Comparison of ENCODE assay signal across 8 cellular contexts in genomic region chr16:29700253-29700987, GRCh38.
DNase-seq lines count a peak whose midpoint lies in the region; ATAC-seq and FAIRE-seq lines count a peak whose summit lies in the region.

No MANE protein-coding gene starts in this region.

- peak; percentile 56 for FAIRE-seq in A204.1 (lab: Jason Lieb, UNC)

- ATAC-seq in GM18867 (IDR thresholded peaks at IDR 0.05; ENCODE audit: unreplicated experiment): no peak

- no peak overlapping the region for H3K27ac ChIP-seq in caudate nucleus (ENCODE audit: low read depth, low read length)

- peak; percentile 64 for DNase-seq in GM19240 (ENCODE audit: insufficient read length, low spot score)
- DNase-seq in NCI-H226: peak; percentile 77
- peak; percentile 76 for DNase-seq in activated CD4-positive, CD25-positive, alpha-beta regulatory T cell treated with anti-CD3 and anti-CD28 coated beads, Interleukin-2, amount 50 U/mL, for 72 hours
- peak in 32 of 61 donors; percentile 0 to 48 (median 13) for DNase-seq in caudate nucleus (lab: John Stamatoyannopoulos, UW)
- DNase-seq in kidney glomerular epithelial cell (lab: John Stamatoyannopoulos, UW): peak; percentile 80
- DNase-seq in stimulated activated CD4-positive, alpha-beta T cell treated with anti-CD3 and anti-CD28 coated beads, Interleukin-2, amount 100 ng/mL, for 24 hours: peak; percentile 78 to 80

Comparison
In these comparisons a context has a peak if more than half of its experiments do, and no peak if none do; other contexts are left out.
1. DNase-seq: peak in every context shown above with its lines; median percentile 80 in kidney glomerular epithelial cell; 79 in stimulated activated CD4-positive, alpha-beta T cell treated with anti-CD3 and anti-CD28 coated beads, Interleukin-2, amount 100 ng/mL, for 24 hours; 77 in NCI-H226; 76 in activated CD4-positive, CD25-positive, alpha-beta regulatory T cell treated with anti-CD3 and anti-CD28 coated beads, Interleukin-2, amount 50 U/mL, for 72 hours; 64 in GM19240; 13 in caudate nucleus.